ENCODE assay signal across 1 cellular context in the genomic region with DNA sequence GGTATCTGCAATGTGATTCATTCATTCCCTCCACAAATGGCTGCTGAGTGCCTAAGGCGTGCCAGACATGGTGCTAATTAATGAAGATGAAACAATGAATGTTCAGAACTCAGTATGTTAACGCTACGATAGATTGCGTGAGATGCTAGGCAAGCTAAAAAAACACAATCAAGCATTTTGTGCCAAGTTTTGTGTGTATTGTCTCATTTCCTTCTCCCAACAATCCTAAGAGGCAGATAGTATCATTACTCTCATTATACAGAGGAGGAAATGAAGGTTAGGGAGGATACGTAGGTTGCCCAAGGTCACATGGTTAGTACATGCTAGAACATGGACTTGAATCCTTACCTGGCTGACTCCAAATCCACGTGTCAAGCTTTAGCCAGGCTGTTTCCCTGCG.
TF ChIP-seq lines count a peak whose summit lies in the region.

No MANE protein-coding gene starts in this region.

TF ChIP-seq in SK-N-SH treated with all-trans-retinoic acid at 6 μM for 48 hours, 23 proteins besides CTCF, POLR2A, EP300 and RAD21 (continued from another document):
- TF ChIP-seq POU6F1 (CRISPR knock-in tag; IDR thresholded peaks at IDR 0.05; ENCODE audit: borderline replicate concordance, low read depth) = no peak
